Comparison of ENCODE assay signal across 8 cellular contexts in genomic region chr2:121297217-121297830, GRCh38. TPM values are rescaled to one million over a fixed set of nuclear protein-coding genes. Genes with fewer than 3 reads are reported as not detected.
A peak's percentile ranks its signal among the peaks of the same experiment; 100 is the strongest.
DNase-seq lines count a peak whose midpoint lies in the region; ATAC-seq and TF ChIP-seq lines count a peak whose summit lies in the region.

No MANE protein-coding gene starts in this region.

- H3K4me2 ChIP-seq in HCT116 (ENCODE audit: low read length): peak overlapping the region; percentile 32; the same call in 1 of the 2 replicates

- H3K27ac ChIP-seq in HCT116 (ENCODE audit: low read depth, low read length) (no peak overlapping the region), colonic mucosa (no peak overlapping the region)

- CTCF ChIA-PET in HCT116 (lab: Charles Lee): interaction anchor here (0.7 to 1.4 kb wide), 7 partner anchors 9 to 169 kb away, joined by 3 to 7 read pairs (median 4); no protein-coding TSS in a partner anchor

- peaks cover 23% of the 10 kb centered on the region for H3K27me3 Mint-ChIP-seq in mesothelial cell of epicardium (ENCODE audit: low read depth)

- H3K9me3 ChIP-seq in HCT116 (ENCODE audit: control insufficient read depth in 1 of 2, insufficient read depth in 1 of 2, low read depth in 1 of 2, low read length in 2 of 2): no peaks in the 10 kb centered on the region
- H3K9me3 ChIP-seq in colonic mucosa: no peaks in the 10 kb centered on the region

- intact Hi-C loops in HCT116 (cut with micrococcal nuclease) (no loop called here), colonic mucosa (cut with DNase I) (no loop called here)

- TF ChIP-seq POLR2A in HCT116 (IDR thresholded peaks at IDR 0.05; ENCODE audit: borderline replicate concordance, extremely low read depth, insufficient read depth, insufficient read length): no peak

- H3K4me1 ChIP-seq in HCT116 (ENCODE audit: control insufficient read depth in 1 of 2, insufficient read depth in 2 of 2, low read length in 2 of 2) (peaks cover 4 to 11% of the 10 kb centered on the region in 2 experiments; a peak in 2 of 4 replicates), colonic mucosa (peaks cover 3% of the 10 kb centered on the region)

- no peaks in the 10 kb centered on the region for H3K79me2 ChIP-seq in HCT116 (ENCODE audit: insufficient read depth, low read length)

- peak overlapping the region; percentile 83 for H2AFZ ChIP-seq in HCT116 (ENCODE audit: low read depth, low read length, poor library complexity, severe bottlenecking)

- no TSS peak for BruUV-seq in HCT116 (replicated peaks; lab: Mats Ljungman, UMichigan)

- no peak overlapping the region for H3K4me3 Mint-ChIP-seq in mesothelial cell of epicardium

- H3K27ac Mint-ChIP-seq in mesothelial cell of epicardium: no peak overlapping the region

- peak; percentile 45; the same call in 1 of the 2 replicates for TF ChIP-seq RAD21 in HCT116 (IDR thresholded peaks at IDR 0.05; ENCODE audit: low read depth)

- RAD21 ChIA-PET in HCT116 (lab: Charles Lee; ENCODE audit: low non-redundant PET in 1 of 2, low total read pairs in 2 of 2, uncharacterized antibody in 2 of 2, unreplicated experiment in 2 of 2): no interaction called here

- H3K4me3 ChIP-seq in HCT116 (replicated peaks in 1 of 2; ENCODE audit: low read depth in 1 of 2, low read length in 2 of 2) (no peak overlapping the region), colonic mucosa (no peak overlapping the region)

- H3K36me3 Mint-ChIP-seq in mesothelial cell of epicardium: no peaks in the 10 kb centered on the region

- H3K9me3 Mint-ChIP-seq in mesothelial cell of epicardium: no peaks in the 10 kb centered on the region

- DNase-seq in DMS 273 treated with DMSO at 0.1 percent for 48 hours (lab: John Stamatoyannopoulos, UW): peak; percentile 57
- peak; percentile 42 for DNase-seq in HCT116 (ENCODE audit: low read depth, low spot score)
- DNase-seq in NCI-H526 treated with DMSO at 0.1 percent for 48 hours (lab: John Stamatoyannopoulos, UW): peak; percentile 24
- DNase-seq in colonic mucosa: peak; percentile 57
- DNase-seq in mesothelial cell of epicardium (ENCODE audit: low spot score in 2 of 2, unreplicated experiment in 2 of 2): no peak
- no peak for DNase-seq in activated T-cell treated with anti-CD3 and anti-CD28 coated beads for 4 hours

- POLR2A ChIA-PET in HCT116 (lab: Charles Lee): no interaction called here

- H3K9me2 ChIP-seq in HCT116 (ENCODE audit: insufficient read depth): no peaks in the 10 kb centered on the region

- TF ChIP-seq CTCF in HCT116 (IDR thresholded peaks at IDR 0.05 in 2 of 3, conservative IDR thresholded peaks at IDR 0.05 in 1 of 3; ENCODE audit: borderline replicate concordance in 1 of 3, insufficient read depth in 1 of 3, low read depth in 2 of 3, low read length in 2 of 3): peak; percentile 43 to 92 (median 83); a peak in 5 of 6 replicates
- peak; percentile 58 for TF ChIP-seq CTCF in colonic mucosa (IDR thresholded peaks at IDR 0.05)
- TF ChIP-seq CTCF in mesothelial cell of epicardium (IDR thresholded peaks at IDR 0.05; ENCODE audit: unreplicated experiment): peak; percentile 53

- H3K4me1 Mint-ChIP-seq in mesothelial cell of epicardium: no peaks in the 10 kb centered on the region

- no peaks in the 10 kb centered on the region for H4K20me1 ChIP-seq in HCT116 (ENCODE audit: insufficient read depth)

- H3K36me3 ChIP-seq in HCT116 (ENCODE audit: control insufficient read depth in 1 of 2, insufficient read depth in 2 of 2, low read length in 2 of 2) (no peaks in the 10 kb centered on the region), colonic mucosa (no peaks in the 10 kb centered on the region)

- H3K9ac ChIP-seq in HCT116 (ENCODE audit: low read length): no peak overlapping the region
- no peak overlapping the region for H3K9ac ChIP-seq in colonic mucosa (ENCODE audit: low read depth in 2 of 2, low read length in 2 of 2)

- no peaks in the 10 kb centered on the region for H3K27me3 ChIP-seq in HCT116 (ENCODE audit: insufficient read depth, low read length)
- no peaks in the 10 kb centered on the region for H3K27me3 ChIP-seq in colonic mucosa

- ATAC-seq in HCT116 (peak; percentile 96), GM18870 (IDR thresholded peaks at IDR 0.05; ENCODE audit: unreplicated experiment) (no peak), GM18861 (IDR thresholded peaks at IDR 0.05; ENCODE audit: unreplicated experiment) (no peak)

TF ChIP-seq in HCT116, 20 proteins besides CTCF, POLR2A, EP300 and RAD21:
- no peak for TF ChIP-seq ZNF274 (IDR thresholded peaks at IDR 0.05; ENCODE audit: low read depth, low read length)
- no peak for TF ChIP-seq SP1 (IDR thresholded peaks at IDR 0.05; ENCODE audit: low read depth)
- no peak for TF ChIP-seq EZH2 (IDR thresholded peaks at IDR 0.05)
- TF ChIP-seq FOSL1 (IDR thresholded peaks at IDR 0.05; ENCODE audit: low read depth): no peak
- no peak for TF ChIP-seq SRF (IDR thresholded peaks at IDR 0.05; ENCODE audit: low read depth)
- TF ChIP-seq EZH2phosphoT487 (IDR thresholded peaks at IDR 0.05; ENCODE audit: borderline replicate concordance): no peak
- peak; percentile 86 for TF ChIP-seq TCF7L2 (IDR thresholded peaks at IDR 0.05; ENCODE audit: borderline replicate concordance, extremely low read depth, insufficient read depth, insufficient read length)
- TF ChIP-seq CBX3 (IDR thresholded peaks at IDR 0.05; ENCODE audit: low read depth): peak; percentile 36; the same call in 1 of the 2 replicates
- TF ChIP-seq ZBTB33 (IDR thresholded peaks at IDR 0.05; ENCODE audit: extremely low read depth, insufficient replicate concordance, low read length): no peak
- TF ChIP-seq, protein P1, sequence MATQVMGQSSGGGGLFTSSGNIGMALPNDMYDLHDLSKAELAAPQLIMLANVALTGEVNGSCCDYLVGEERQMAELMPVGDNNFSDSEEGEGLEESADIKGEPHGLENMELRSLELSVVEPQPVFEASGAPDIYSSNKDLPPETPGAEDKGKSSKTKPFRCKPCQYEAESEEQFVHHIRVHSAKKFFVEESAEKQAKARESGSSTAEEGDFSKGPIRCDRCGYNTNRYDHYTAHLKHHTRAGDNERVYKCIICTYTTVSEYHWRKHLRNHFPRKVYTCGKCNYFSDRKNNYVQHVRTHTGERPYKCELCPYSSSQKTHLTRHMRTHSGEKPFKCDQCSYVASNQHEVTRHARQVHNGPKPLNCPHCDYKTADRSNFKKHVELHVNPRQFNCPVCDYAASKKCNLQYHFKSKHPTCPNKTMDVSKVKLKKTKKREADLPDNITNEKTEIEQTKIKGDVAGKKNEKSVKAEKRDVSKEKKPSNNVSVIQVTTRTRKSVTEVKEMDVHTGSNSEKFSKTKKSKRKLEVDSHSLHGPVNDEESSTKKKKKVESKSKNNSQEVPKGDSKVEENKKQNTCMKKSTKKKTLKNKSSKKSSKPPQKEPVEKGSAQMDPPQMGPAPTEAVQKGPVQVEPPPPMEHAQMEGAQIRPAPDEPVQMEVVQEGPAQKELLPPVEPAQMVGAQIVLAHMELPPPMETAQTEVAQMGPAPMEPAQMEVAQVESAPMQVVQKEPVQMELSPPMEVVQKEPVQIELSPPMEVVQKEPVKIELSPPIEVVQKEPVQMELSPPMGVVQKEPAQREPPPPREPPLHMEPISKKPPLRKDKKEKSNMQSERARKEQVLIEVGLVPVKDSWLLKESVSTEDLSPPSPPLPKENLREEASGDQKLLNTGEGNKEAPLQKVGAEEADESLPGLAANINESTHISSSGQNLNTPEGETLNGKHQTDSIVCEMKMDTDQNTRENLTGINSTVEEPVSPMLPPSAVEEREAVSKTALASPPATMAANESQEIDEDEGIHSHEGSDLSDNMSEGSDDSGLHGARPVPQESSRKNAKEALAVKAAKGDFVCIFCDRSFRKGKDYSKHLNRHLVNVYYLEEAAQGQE (IDR thresholded peaks at IDR 0.05; ENCODE audit: low read depth): no peak
- peak; percentile 41 for TF ChIP-seq YY1 (IDR thresholded peaks at IDR 0.05; ENCODE audit: extremely low read depth, insufficient replicate concordance, low read depth, low read length)
- TF ChIP-seq MAX (IDR thresholded peaks at IDR 0.05): no peak
- TF ChIP-seq CEBPB (IDR thresholded peaks at IDR 0.05; ENCODE audit: low read depth): no peak
- no peak for TF ChIP-seq JUND (IDR thresholded peaks at IDR 0.05)
- no peak for TF ChIP-seq ELF1 (IDR thresholded peaks at IDR 0.05; ENCODE audit: borderline replicate concordance, low read depth)
- no peak for TF ChIP-seq SIN3A (IDR thresholded peaks at IDR 0.05; ENCODE audit: low read depth)
- TF ChIP-seq ATF3 (IDR thresholded peaks at IDR 0.05): no peak

RNA-seq across cellular contexts. Expression of gene TFCP2L1, which starts 12.3 kb away (rescaled TPM):
- 8.4 TPM for total RNA-seq in HCT116 (2021; ENCODE audit: unreplicated experiment)
- 4.5 and 6.0 TPM in 2 replicates for polyA plus RNA-seq in HCT116 (2012)
- total RNA-seq in colonic mucosa: 100 to 1,000 TPM in 1 of 2 donors, 10 to 100 TPM in 1; 54.2 to 103 TPM
- 0.13 to 0.54 TPM (median 0.16 TPM) in 3 replicates for total RNA-seq in mesothelial cell of epicardium

Comparison
In these comparisons a context has a peak if more than half of its experiments do, and no peak if none do; other contexts are left out.
1. DNase-seq: peak in DMS 273 treated with DMSO at 0.1 percent for 48 hours (single experiment), HCT116 (single experiment), NCI-H526 treated with DMSO at 0.1 percent for 48 hours (single experiment) and colonic mucosa (single experiment); none in mesothelial cell of epicardium (0 of 2) and activated T-cell treated with anti-CD3 and anti-CD28 coated beads for 4 hours (single experiment).
2. Peak in every context shown above with its lines, with median percentiles within 50 percentile points of each other: CTCF ChIP-seq.